Comparison of ENCODE assay signal across 8 cellular contexts in genomic region chr1:46489638-46490602, GRCh38. TPM values are rescaled to one million over a fixed set of nuclear protein-coding genes. Genes with fewer than 3 reads are reported as not detected.
A peak's percentile ranks its signal among the peaks of the same experiment; 100 is the strongest.
DNase-seq lines count a peak whose midpoint lies in the region; ATAC-seq and TF ChIP-seq lines count a peak whose summit lies in the region.

TSS of gene DMBX1 (plus strand) at chr1:46489836. CDS start at chr1:46507011, 17,175 bp downstream.

- WGBS in GM23248 (ENCODE audit: low coverage in 1 of 2, low lambda C conversion rate in 2 of 2, missing lambda C conversion rate in 2 of 2), 2 experiments: 2 to 3% methylated on average over 71 to 76 of the region's 93 CpGs
- WGBS in mesendoderm (ENCODE audit: extremely low coverage, insufficient coverage, low lambda C conversion rate): no CpG with 5 or more reads among the region's 93 CpGs
- WGBS in thymus: 4% methylated on average over 93 of the region's 93 CpGs

- H3K4me1 Mint-ChIP-seq in chondrocyte (ENCODE audit: low read depth): peaks cover 14% of the 10 kb centered on the region

- H3K4me3 Mint-ChIP-seq in chondrocyte (ENCODE audit: unreplicated experiment): peak within 1 kb of the TSS; percentile 44

- in situ Hi-C loops in GM23248 (cut with MboI): no loop called here

- H3K9me2 ChIP-seq in GM23248 (ENCODE audit: insufficient read depth): no peaks in the 10 kb centered on the region

- H3K9ac ChIP-seq in GM23248: no peak within 1 kb of the TSS
- H3K9ac ChIP-seq in mesendoderm (ENCODE audit: low read length): peak within 1 kb of the TSS; percentile 30

- H3K79me2 ChIP-seq in GM23248 (ENCODE audit: insufficient read depth) (no peaks in the 10 kb centered on the region), mesendoderm (ENCODE audit: control insufficient read depth, insufficient read depth, low read length) (no peaks in the 10 kb centered on the region)

- H3K79me1 ChIP-seq in mesendoderm (ENCODE audit: low read length): no peaks in the 10 kb centered on the region

- no peaks in the 10 kb centered on the region for H3K9me3 ChIP-seq in GM23248 (ENCODE audit: low read depth)
- no peaks in the 10 kb centered on the region for H3K9me3 ChIP-seq in thymus (ENCODE audit: control insufficient read depth)

- no peak within 1 kb of the TSS for H2BK120ac ChIP-seq in mesendoderm (ENCODE audit: low read depth, low read length)

- peaks cover 92% of the 10 kb centered on the region for H3K27me3 ChIP-seq in GM23248 (replicated peaks; ENCODE audit: insufficient read depth)
- H3K27me3 ChIP-seq in mesendoderm (ENCODE audit: insufficient read depth, low read length, poor library complexity): peaks cover 84% of the 10 kb centered on the region
- H3K27me3 ChIP-seq in thymus (ENCODE audit: control insufficient read depth, insufficient read depth): peaks cover 92% of the 10 kb centered on the region

- H3K56ac ChIP-seq in mesendoderm (ENCODE audit: low read length): peak within 1 kb of the TSS; percentile 69

- H3K4me2 ChIP-seq in GM23248 (ENCODE audit: unreplicated experiment) (peak within 1 kb of the TSS; percentile 68), mesendoderm (ENCODE audit: low read length) (peak within 1 kb of the TSS; percentile 81)

- peaks cover 3% of the 10 kb centered on the region for H3K36me3 Mint-ChIP-seq in chondrocyte (ENCODE audit: low read depth)

- H2AK5ac ChIP-seq in mesendoderm (ENCODE audit: low read length): no peak within 1 kb of the TSS

- H3K36me3 ChIP-seq in GM23248 (ENCODE audit: low read depth): no peaks in the 10 kb centered on the region
- no peaks in the 10 kb centered on the region for H3K36me3 ChIP-seq in mesendoderm (ENCODE audit: control insufficient read depth, insufficient read depth, low read length)
- H3K36me3 ChIP-seq in thymus (ENCODE audit: control insufficient read depth, insufficient read depth): no peaks in the 10 kb centered on the region

- H4K5ac ChIP-seq in mesendoderm (ENCODE audit: low read length): no peak within 1 kb of the TSS

- no peaks in the 10 kb centered on the region for H3K9me3 Mint-ChIP-seq in chondrocyte (ENCODE audit: low read depth)

- H3K4me3 ChIP-seq in GM23248 (peak within 1 kb of the TSS; percentile 41), mesendoderm (ENCODE audit: low read length) (no peak within 1 kb of the TSS), thymus (ENCODE audit: low read length) (peak within 1 kb of the TSS; percentile 16)

- peak within 1 kb of the TSS; percentile 18 for H3K27ac Mint-ChIP-seq in chondrocyte (ENCODE audit: unreplicated experiment)

- no peak within 1 kb of the TSS for H3K18ac ChIP-seq in mesendoderm (ENCODE audit: low read length)

- H3K27ac ChIP-seq in GM23248 (no peak within 1 kb of the TSS), mesendoderm (ENCODE audit: low read depth, low read length) (no peak within 1 kb of the TSS), thymus (ENCODE audit: low read depth) (no peak within 1 kb of the TSS)

- peak; percentile 88 for DNase-seq in AG20443 (ENCODE audit: low spot score)
- peak; percentile 58 for DNase-seq in GM23248
- peak; percentile 14 for DNase-seq in RPMI7951 (ENCODE audit: low read depth)
- DNase-seq in chondrocyte (ENCODE audit: low spot score): peak; percentile 77
- DNase-seq in mesendoderm: peak; percentile 72
- DNase-seq in SHP77 (lab: John Stamatoyannopoulos, UW): no peak

- H3K4me1 ChIP-seq in GM23248 (ENCODE audit: insufficient read depth): no peaks in the 10 kb centered on the region; the same call in 1 of the 2 replicates
- peaks cover 7% of the 10 kb centered on the region for H3K4me1 ChIP-seq in mesendoderm (ENCODE audit: control insufficient read depth, low read depth, low read length)
- H3K4me1 ChIP-seq in thymus (ENCODE audit: control insufficient read depth, insufficient read depth, low read length): peaks cover 2% of the 10 kb centered on the region

- no peak within 1 kb of the TSS for H3K23ac ChIP-seq in mesendoderm (ENCODE audit: low read length)

- H2AFZ ChIP-seq in GM23248: peak within 1 kb of the TSS; percentile 48; the same call in 1 of the 2 replicates

- H3F3A ChIP-seq in GM23248 (ENCODE audit: insufficient read depth): no peaks in the 10 kb centered on the region

- H3K4ac ChIP-seq in mesendoderm (ENCODE audit: low read depth, low read length): no peak within 1 kb of the TSS

- no peak within 1 kb of the TSS for H4K8ac ChIP-seq in mesendoderm (ENCODE audit: low read depth, low read length)

- no peak for TF ChIP-seq CTCF in chondrocyte (IDR thresholded peaks at IDR 0.05)

- peaks cover 80% of the 10 kb centered on the region for H3K27me3 Mint-ChIP-seq in chondrocyte (ENCODE audit: low read depth)

- H4K20me1 ChIP-seq in GM23248 (ENCODE audit: insufficient read depth): no peaks in the 10 kb centered on the region

- no peak within 1 kb of the TSS for H2BK15ac ChIP-seq in mesendoderm (replicated peaks; ENCODE audit: low read depth)

- no peak within 1 kb of the TSS for H2BK5ac ChIP-seq in mesendoderm (ENCODE audit: low read length)

- no peak for ATAC-seq in HG03139 (IDR thresholded peaks at IDR 0.05; ENCODE audit: unreplicated experiment)

RNA-seq across cellular contexts. Expression of gene DMBX1, which starts in this region (rescaled TPM):
- total RNA-seq in GM23248 (2014; rRNA removed; shearing (Covaris generic)): not detected in 2 replicates
- polyA plus RNA-seq in GM23248 (2016; fragmentation: Nextera tagmentation; extraction: Ambion mirVana) (not detected in 2 replicates), thymus (0.21 TPM)
- total RNA-seq in RPMI7951 (2014; rRNA removed; shearing (Covaris generic)): not detected in 2 replicates
- not detected in 3 replicates for total RNA-seq in chondrocyte
- polyA plus RNA-seq in mesendoderm (2013, experiment 1 of 2): 0.03 TPM
- 0.03 TPM for polyA plus RNA-seq in mesendoderm (2013, experiment 2 of 2)

Comparison
In these comparisons a context has a peak if more than half of its experiments do, and no peak if none do; other contexts are left out.
1. Peak in DNase-seq, H3K4me3 ChIP-seq and H3K4me2 ChIP-seq in GM23248; RNA of the gene not detected or under 1 TPM.
2. Peak in DNase-seq in RPMI7951; RNA of the gene not detected or under 1 TPM.
3. Peak in DNase-seq in chondrocyte; RNA of the gene not detected or under 1 TPM.
4. DNase-seq: peak in AG20443 (single experiment) and mesendoderm (single experiment); none in SHP77 (0 of 2).